ENCODE assay signal across 20 cellular contexts in genomic region chr3:139518296-139518695, GRCh38. TPM values are rescaled to one million over a fixed set of nuclear protein-coding genes. Genes with fewer than 3 reads are reported as not detected.
A peak's percentile ranks its signal among the peaks of the same experiment; 100 is the strongest.
DNase-seq lines count a peak whose midpoint lies in the region; ATAC-seq and TF ChIP-seq lines count a peak whose summit lies in the region.
"Had no signal": no experiment of that assay in that cellular context is flagged by ENCODE, and none has a peak within 500 bp of the region (broad histone marks: within the 10 kb centered on the region; RNA-seq: fewer than 3 reads in every experiment).

No MANE protein-coding gene starts in this region.

- H3K36me3 Mint-ChIP-seq in osteocyte (ENCODE audit: unreplicated experiment) = no peaks in the 10 kb centered on the region
- H3K36me3 Mint-ChIP-seq: CD4-positive, alpha-beta memory T cell had no signal

- DNase-seq in D341Med (ENCODE audit: low spot score) (peak; percentile 6), coronary artery (ENCODE audit: low spot score) (peak; percentile 12), left lobe of liver (ENCODE audit: low spot score) (peak; percentile 29), osteocyte (ENCODE audit: extremely low spot score, unreplicated experiment) (peak; percentile 68), midbrain (lab: John Stamatoyannopoulos, UW) (no peak)
- DNase-seq: C1 segment of cervical spinal cord; Calu3; CD4-positive, alpha-beta memory T cell; COR-L47; DMS153; DND-41; GM23248; H7; HCEC 1CT had no signal

- ATAC-seq in left lobe of liver = no peak
- ATAC-seq in GM18867 (IDR thresholded peaks at IDR 0.05; ENCODE audit: unreplicated experiment) = no peak
- ATAC-seq in GM21367 (IDR thresholded peaks at IDR 0.05; ENCODE audit: unreplicated experiment) = no peak
- no peak for ATAC-seq in GM21423 (IDR thresholded peaks at IDR 0.05; ENCODE audit: unreplicated experiment)

- no peak overlapping the region for H3K27ac ChIP-seq in coronary artery
- H3K27ac ChIP-seq: GM23248 had no signal

- no peak overlapping the region for H3K4me3 ChIP-seq in coronary artery
- H3K4me3 ChIP-seq: GM23248 had no signal

- peaks cover 7% of the 10 kb centered on the region for H3K27me3 Mint-ChIP-seq in osteocyte (ENCODE audit: unreplicated experiment)
- H3K27me3 Mint-ChIP-seq: CD4-positive, alpha-beta memory T cell had no signal

- no peaks in the 10 kb centered on the region for H3K4me1 Mint-ChIP-seq in osteocyte (ENCODE audit: unreplicated experiment)
- H3K4me1 Mint-ChIP-seq: CD4-positive, alpha-beta memory T cell had no signal

- no peak overlapping the region for H3K27ac Mint-ChIP-seq in osteocyte (ENCODE audit: unreplicated experiment)
- H3K27ac Mint-ChIP-seq: CD4-positive, alpha-beta memory T cell had no signal

- H3K4me3 Mint-ChIP-seq in osteocyte (ENCODE audit: unreplicated experiment) = no peak overlapping the region
- H3K4me3 Mint-ChIP-seq: CD4-positive, alpha-beta memory T cell had no signal

- no peaks in the 10 kb centered on the region for H3K9me3 Mint-ChIP-seq in osteocyte (ENCODE audit: unreplicated experiment)
- H3K9me3 Mint-ChIP-seq: CD4-positive, alpha-beta memory T cell had no signal

- no peak for TF ChIP-seq CTCF in coronary artery (IDR thresholded peaks at IDR 0.05)
- no peak for TF ChIP-seq CTCF in osteocyte (IDR thresholded peaks at IDR 0.05)

RNA-seq across cellular contexts. Expression of gene RBP1, which starts 21.2 kb away (rescaled TPM):
- total RNA-seq in left lobe of liver (29.8 TPM), osteocyte (6.4 and 7.3 TPM in 2 replicates)
- total RNA-seq: CD4-positive, alpha-beta memory T cell; GM23248 had no signal

RNA-seq across cellular contexts. Expression of gene RBP2, which starts 42.0 kb away (rescaled TPM):
- not detected for total RNA-seq in left lobe of liver
- total RNA-seq in osteocyte = not detected in 2 replicates
- total RNA-seq: A172; A673; Calu3; CD4-positive, alpha-beta memory T cell; GM23248; H1; H7 had no signal
